Comparison of ENCODE assay signal across 9 cellular contexts in the genomic region with DNA sequence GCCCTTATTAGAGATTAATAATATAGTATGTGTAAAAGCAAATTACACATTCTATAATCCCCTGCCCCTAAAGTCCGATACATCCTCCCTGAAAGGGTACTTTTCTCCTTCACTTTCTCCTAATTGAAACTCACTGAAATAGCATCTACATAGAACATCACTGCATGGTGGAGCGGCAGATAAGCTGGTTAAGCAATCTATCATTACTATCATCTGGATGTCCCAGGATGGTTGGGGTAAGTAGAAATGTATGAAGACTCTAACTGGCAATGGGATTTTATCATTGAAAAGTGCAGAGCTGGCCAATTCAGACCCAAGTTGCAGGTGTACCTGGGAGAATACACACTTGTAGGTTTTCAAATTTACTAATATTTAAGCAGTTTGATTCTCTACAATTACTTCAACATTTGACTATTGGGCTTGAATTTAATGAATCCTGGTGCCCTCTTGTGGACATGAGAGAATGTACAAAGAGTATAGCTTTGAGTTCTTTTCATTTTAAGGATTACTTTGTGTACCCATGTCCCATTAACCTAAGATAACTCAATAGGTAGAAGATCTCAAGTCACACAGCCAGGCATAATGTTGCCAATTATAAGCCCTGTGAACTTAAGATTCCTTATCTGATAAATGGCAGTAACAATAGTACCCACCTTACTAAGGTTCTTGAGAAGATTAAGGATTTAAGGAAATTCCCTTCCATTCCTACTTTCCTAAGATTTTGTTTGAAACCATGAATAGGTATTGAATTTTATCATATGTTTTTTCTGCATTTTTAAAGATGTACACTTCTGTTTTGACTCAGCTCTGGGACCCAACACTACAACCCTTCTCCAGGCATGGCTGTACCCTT.
DNase-seq lines count a peak whose midpoint lies in the region; ATAC-seq and TF ChIP-seq lines count a peak whose summit lies in the region.
"Had no signal": no experiment of that assay in that cellular context is flagged by ENCODE, and none has a peak within 500 bp of the region (broad histone marks: within the 10 kb centered on the region; RNA-seq: fewer than 3 reads in every experiment).

No MANE protein-coding gene starts in this region.

- POLR2A ChIA-PET in MCF 10A (lab: Yijun Ruan, JAX), result interaction anchor here (0.5 to 1.8 kb wide), 6 partner anchors 46 to 325 kb away, joined by 3 to 40 read pairs (median 4); a partner anchor contains a TSS

- BruUV-seq in MCF 10A (replicated peaks; lab: Mats Ljungman, UMichigan), result no TSS peak

- H3K27ac ChIP-seq in left lung, result no peak overlapping the region

- no peaks in the 10 kb centered on the region for H3K36me3 ChIP-seq in left lung

- intact Hi-C loops in MCF 10A (cut with micrococcal nuclease), result loop anchor here (1.0 to 10.0 kb wide), 4 partner anchors 74 to 508 kb away; a partner anchor contains a TSS
- intact Hi-C loops in left lung (cut with DNase I), result loop anchor here in 1 of 2 donors (5.0 kb wide), 1 partner anchor 73 kb away; no protein-coding TSS in a partner anchor

- no peaks in the 10 kb centered on the region for H3K27me3 Mint-ChIP-seq in MCF 10A (ENCODE audit: insufficient read depth, unreplicated experiment)

- no peaks in the 10 kb centered on the region for H3K4me1 Mint-ChIP-seq in MCF 10A (ENCODE audit: insufficient read depth, unreplicated experiment)

- no peaks in the 10 kb centered on the region for H3K4me1 ChIP-seq in left lung

- no peak overlapping the region for H3K4me3 Mint-ChIP-seq in MCF 10A (ENCODE audit: unreplicated experiment)

- peak; percentile 80 for TF ChIP-seq CTCF in AG10803 (conservative IDR thresholded peaks at IDR 0.05; ENCODE audit: low read length)
- TF ChIP-seq CTCF in GM12874 (IDR thresholded peaks at IDR 0.05; ENCODE audit: insufficient read depth, low read depth, low read length), result peak; percentile 37
- peak; percentile 70 for TF ChIP-seq CTCF in MCF 10A (IDR thresholded peaks at IDR 0.05; ENCODE audit: unreplicated experiment)
- peak; percentile 44 to 65 for TF ChIP-seq CTCF in left lung (IDR thresholded peaks at IDR 0.05)

- CTCF ChIA-PET in MCF 10A (lab: Yijun Ruan, JAX), result interaction anchor here (0.5 to 8.2 kb wide), 39 partner anchors 11 to 590 kb away, joined by 3 to 294 read pairs (median 4); a partner anchor contains a TSS

- no peaks in the 10 kb centered on the region for H3K27me3 ChIP-seq in left lung

- H3K9me3 ChIP-seq in left lung, result no peaks in the 10 kb centered on the region

- ATAC-seq in left lung, result peak; percentile 72
- no peak for ATAC-seq in GM21390 (IDR thresholded peaks at IDR 0.05; ENCODE audit: unreplicated experiment)

- H3K4me3 ChIP-seq in AG10803 (ENCODE audit: low read length) (no peak overlapping the region), left lung (no peak overlapping the region)

- H3K27ac Mint-ChIP-seq in MCF 10A (ENCODE audit: low read depth, unreplicated experiment), result no peak overlapping the region

- H3K9me3 Mint-ChIP-seq in MCF 10A (ENCODE audit: unreplicated experiment), result no peaks in the 10 kb centered on the region

- peak; percentile 60 for DNase-seq in AG10803 (ENCODE audit: low read depth)
- peak; percentile 40 for DNase-seq in NCI-H2196 (lab: John Stamatoyannopoulos, UW; ENCODE audit: unreplicated experiment)
- peak; percentile 75 for DNase-seq in MCF 10A (ENCODE audit: unreplicated experiment)
- no peak for DNase-seq in left lung
- no peak for DNase-seq in NK-92 (lab: John Stamatoyannopoulos, UW; ENCODE audit: unreplicated experiment)
- DNase-seq in activated CD8-positive, alpha-beta memory T cell treated with anti-CD3 and anti-CD28 coated beads, Interleukin-2, amount 50 U/mL, for 4 hours, result no peak
- DNase-seq: left cardiac atrium had no signal

- H3K36me3 Mint-ChIP-seq in MCF 10A (ENCODE audit: insufficient read depth, unreplicated experiment), result no peaks in the 10 kb centered on the region

Comparison
In these comparisons a context has a peak if more than half of its experiments do, and no peak if none do; other contexts are left out.
1. DNase-seq: peak in AG10803 (single experiment), NCI-H2196 (single experiment) and MCF 10A (single experiment); none in left lung (0 of 2), NK-92 (single experiment) and activated CD8-positive, alpha-beta memory T cell treated with anti-CD3 and anti-CD28 coated beads, Interleukin-2, amount 50 U/mL, for 4 hours (single experiment).
2. Peak in every context shown above with its lines, with median percentiles within 50 percentile points of each other: CTCF ChIP-seq.